Comparison of ENCODE assay signal across 1 cellular context in genomic region chr16:670485-671352, GRCh38.
TF ChIP-seq lines count a peak whose summit lies in the region.

No MANE protein-coding gene starts in this region.

TF ChIP-seq in GM12878, 131 proteins besides CTCF, POLR2A, EP300 and RAD21:
- TF ChIP-seq PRDM15 (CRISPR knock-in tag; IDR thresholded peaks at IDR 0.05) (no peak), SPI1 (IDR thresholded peaks at IDR 0.05; ENCODE audit: borderline replicate concordance, insufficient read depth, low read depth, low read length) (no peak), SMC3 (IDR thresholded peaks at IDR 0.05; ENCODE audit: borderline replicate concordance, low read length) (no peak), MTA2 (IDR thresholded peaks at IDR 0.05; ENCODE audit: low read depth) (no peak), RELA (IDR thresholded peaks at IDR 0.05; ENCODE audit: borderline replicate concordance, partially characterized antibody) (no peak), GABPA (IDR thresholded peaks at IDR 0.05; ENCODE audit: low read depth) (no peak), CBFB (IDR thresholded peaks at IDR 0.05; ENCODE audit: low read depth) (no peak), REST (IDR thresholded peaks at IDR 0.05; ENCODE audit: low read depth, low read length) (no peak), ZNF207 (IDR thresholded peaks at IDR 0.05; ENCODE audit: borderline replicate concordance) (no peak), SREBF2 (IDR thresholded peaks at IDR 0.05; ENCODE audit: low read length) (no peak), GATAD2B (conservative IDR thresholded peaks at IDR 0.05; ENCODE audit: low read depth) (no peak), IRF4 (IDR thresholded peaks at IDR 0.05; ENCODE audit: low read depth, low read length) (no peak), CREB1 (IDR thresholded peaks at IDR 0.05; ENCODE audit: low read depth) (no peak), NFXL1 (IDR thresholded peaks at IDR 0.05; ENCODE audit: borderline replicate concordance) (no peak), ZBTB40 (IDR thresholded peaks at IDR 0.05; ENCODE audit: borderline replicate concordance) (no peak), CEBPB (IDR thresholded peaks at IDR 0.05; ENCODE audit: borderline replicate concordance in 1 of 2, low read depth in 2 of 2, low read length in 2 of 2) (no peak)
